In genomic region chr21:42337830-42338729, GRCh38 we compare ENCODE assay signal across 8 cellular contexts. TPM values are rescaled to one million over a fixed set of nuclear protein-coding genes. Genes with fewer than 3 reads are reported as not detected.
DNase-seq lines count a peak whose midpoint lies in the region; ATAC-seq, FAIRE-seq and TF ChIP-seq lines count a peak whose summit lies in the region.

No MANE protein-coding gene starts in this region.

- ATAC-seq in HG02642 (IDR thresholded peaks at IDR 0.05; ENCODE audit: poor library complexity, unreplicated experiment) (no peak), HG03571 (IDR thresholded peaks at IDR 0.05; ENCODE audit: unreplicated experiment) (no peak)

- FAIRE-seq in GM12891 (lab: Jason Lieb, UNC): peak; percentile 88
- FAIRE-seq in islet of Langerhans (lab: Jason Lieb, UNC): peak; percentile 43

- no peak for TF ChIP-seq POLR2A in GM12891 (IDR thresholded peaks at IDR 0.05; ENCODE audit: low read depth, low read length)

- no TSS peak for BruUV-seq in MCF 10A (replicated peaks; lab: Mats Ljungman, UMichigan)

- H3K4me3 Mint-ChIP-seq in MCF 10A (ENCODE audit: unreplicated experiment): no peak overlapping the region

- H3K36me3 Mint-ChIP-seq in MCF 10A (ENCODE audit: insufficient read depth, unreplicated experiment): no peaks in the 10 kb centered on the region

- no peak overlapping the region for H3K27ac Mint-ChIP-seq in MCF 10A (ENCODE audit: low read depth, unreplicated experiment)

- POLR2A ChIA-PET in MCF 10A (lab: Yijun Ruan, JAX): interaction anchor here (0.5 kb wide), 1 partner anchor 19 kb away, joined by 3 read pairs; no protein-coding TSS in a partner anchor

- no peaks in the 10 kb centered on the region for H3K4me1 Mint-ChIP-seq in MCF 10A (ENCODE audit: insufficient read depth, unreplicated experiment)

- peaks cover 27% of the 10 kb centered on the region for H3K27me3 Mint-ChIP-seq in MCF 10A (ENCODE audit: insufficient read depth, unreplicated experiment)

- H3K27ac ChIP-seq in VCaP: peak overlapping the region; percentile 94

- intact Hi-C loops in MCF 10A (cut with micrococcal nuclease): no loop called here

- DNase-seq in GM12891 (ENCODE audit: insufficient read length, low spot score) (peak; percentile 47), NCI-H2107 (lab: John Stamatoyannopoulos, UW) (peak; percentile 93), MCF 10A (ENCODE audit: unreplicated experiment) (peak; percentile 48)
- DNase-seq in stimulated activated CD4-positive, alpha-beta T cell treated with anti-CD3 and anti-CD28 coated beads, Interleukin-1b, Interleukin-23, amount 100 ng/mL, for 24 hours (ENCODE audit: low read depth in 4 of 4, low spot score in 1 of 4): peak; percentile 67 to 75 (median 74)

- peak; percentile 95 for TF ChIP-seq CTCF in VCaP (conservative IDR thresholded peaks at IDR 0.05)
- no peak for TF ChIP-seq CTCF in MCF 10A (IDR thresholded peaks at IDR 0.05; ENCODE audit: unreplicated experiment)

- CTCF ChIA-PET in MCF 10A (lab: Yijun Ruan, JAX): interaction anchor here (0.6 to 1.6 kb wide), 3 partner anchors 8 to 112 kb away, joined by 3 to 4 read pairs (median 3); no protein-coding TSS in a partner anchor

- H3K9me3 Mint-ChIP-seq in MCF 10A (ENCODE audit: unreplicated experiment): no peaks in the 10 kb centered on the region

TF ChIP-seq in GM12891, 5 proteins besides CTCF, POLR2A, EP300 and RAD21:
- TF ChIP-seq TAF1 (IDR thresholded peaks at IDR 0.05; ENCODE audit: low read depth, low read length): no peak
- TF ChIP-seq POU2F2 (IDR thresholded peaks at IDR 0.05; ENCODE audit: low read depth, low read length): no peak
- no peak for TF ChIP-seq POLR2AphosphoS5 (IDR thresholded peaks at IDR 0.05; ENCODE audit: low read depth, low read length)
- no peak for TF ChIP-seq SPI1 (IDR thresholded peaks at IDR 0.05; ENCODE audit: low read depth, low read length)
- no peak for TF ChIP-seq PAX5 (IDR thresholded peaks at IDR 0.05; ENCODE audit: insufficient read depth, low read length, severe bottlenecking)

RNA-seq across cellular contexts. Expression of gene TFF2, which starts 12.7 kb away (rescaled TPM):
- polyA plus RNA-seq in GM12891 (2012; ENCODE audit: low read depth, missing spikeins): not detected
- not detected in 2 replicates for total RNA-seq in MCF 10A (2022)

RNA-seq across cellular contexts. Expression of gene TFF3, which starts 22.9 kb away (rescaled TPM):
- not detected for polyA plus RNA-seq in GM12891 (2012; ENCODE audit: low read depth, missing spikeins)
- not detected in 2 replicates for total RNA-seq in MCF 10A (2022)

RNA-seq across cellular contexts. Expression of gene TFF1, which starts 28.3 kb away (rescaled TPM):
- 0.63 TPM for polyA plus RNA-seq in GM12891 (2012; ENCODE audit: low read depth, missing spikeins)
- not detected in 2 replicates for total RNA-seq in MCF 10A (2022)

RNA-seq across cellular contexts. Expression of gene TMPRSS3, which starts 57.8 kb away (rescaled TPM):
- polyA plus RNA-seq in GM12891 (2012; ENCODE audit: low read depth, missing spikeins): 129 TPM
- 2.0 and 2.4 TPM in 2 replicates for total RNA-seq in MCF 10A (2022)
